ENCODE assay signal across 21 cellular contexts in genomic region chr4:140061883-140062282, GRCh38.
DNase-seq lines count a peak whose midpoint lies in the region; ATAC-seq and TF ChIP-seq lines count a peak whose summit lies in the region.
"Had no signal": no experiment of that assay in that cellular context is flagged by ENCODE, and none has a peak within 500 bp of the region (broad histone marks: within the 10 kb centered on the region; RNA-seq: fewer than 3 reads in every experiment).

No MANE protein-coding gene starts in this region.

- no peak overlapping the region for H3K4me3 Mint-ChIP-seq in activated T-cell treated with anti-CD3 and anti-CD28 coated beads, Interleukin-2, amount 50 U/mL, for 4 hours
- no peak overlapping the region for H3K4me3 Mint-ChIP-seq in activated T-helper 17 cell treated with anti-CD3 and anti-CD28 coated beads, Interleukin-2, amount 50 U/mL, for 72 hours
- H3K4me3 Mint-ChIP-seq: activated CD4-positive, alpha-beta T cell treated with anti-CD3 and anti-CD28 coated beads, Interleukin-2, amount 10 ng/mL, durations not matched to agents 7 days and 5 days; activated naive CD8-positive, alpha-beta T cell treated with anti-CD3 and anti-CD28 coated beads, Interleukin-2, amount 10 ng/mL, durations not matched to agents 7 days and 5 days; endodermal cell had no signal

- no peaks in the 10 kb centered on the region for H3K27me3 ChIP-seq in mesendoderm (ENCODE audit: insufficient read depth, low read length, poor library complexity)
- H3K27me3 ChIP-seq: BLaER1, left lung, right atrium auricular region had no signal

- no peak for DNase-seq in activated T-cell treated with anti-CD3 and anti-CD28 coated beads, Interleukin-2, amount 50 U/mL, for 4 hours
- DNase-seq in activated T-cell treated with anti-CD3 and anti-CD28 coated beads, Interleukin-2, amount 50 U/mL, for 1 hour = no peak
- no peak for DNase-seq in mesendoderm
- no peak for DNase-seq in stimulated activated naive CD8-positive, alpha-beta T cell treated with anti-CD3 and anti-CD28 coated beads, Interleukin-15, Interleukin-2, amounts not matched to agents 100 U/mL and 50 U/mL, for 24 hours
- DNase-seq in NCI-H345 treated with DMSO at 0.1 percent for 48 hours (lab: John Stamatoyannopoulos, UW; ENCODE audit: unreplicated experiment) = no peak
- DNase-seq in germinal center (ENCODE audit: low spot score) = no peak
- DNase-seq: activated CD4-positive, alpha-beta T cell treated with anti-CD3 and anti-CD28 coated beads, Interleukin-2, amount 10 ng/mL, durations not matched to agents 7 days and 5 days; activated CD8-positive, alpha-beta memory T cell treated with anti-CD3 and anti-CD28 coated beads, Interleukin-2, amount 50 U/mL, for 48 hours; activated naive CD8-positive, alpha-beta T cell treated with anti-CD3 and anti-CD28 coated beads, Interleukin-2, amount 10 ng/mL, durations not matched to agents 7 days and 5 days; endodermal cell; left lung; NCI-H1436 treated with DMSO at 0.1 percent for 48 hours; NCI-H748 treated with DMSO at 0.1 percent for 48 hours; occipital lobe; stimulated activated CD8-positive, alpha-beta memory T cell treated with anti-CD3 and anti-CD28 coated beads, Interleukin-4, amount 100 ng/mL, for 48 hours; SW 1271 had no signal

- no peak overlapping the region for H3K9ac ChIP-seq in mesendoderm (ENCODE audit: low read length)
- H3K9ac ChIP-seq: BLaER1 had no signal

- H3K4me1 ChIP-seq in mesendoderm (ENCODE audit: control insufficient read depth, low read depth, low read length) = peaks cover 2% of the 10 kb centered on the region

- H4K5ac ChIP-seq in mesendoderm (ENCODE audit: low read length) = no peak overlapping the region

- no peak overlapping the region for H3K18ac ChIP-seq in mesendoderm (ENCODE audit: low read length)

- peaks cover 8% of the 10 kb centered on the region for H3K4me1 Mint-ChIP-seq in activated T-cell treated with anti-CD3 and anti-CD28 coated beads, Interleukin-2, amount 50 U/mL, for 4 hours (ENCODE audit: low read depth)
- H3K4me1 Mint-ChIP-seq in activated T-helper 17 cell treated with anti-CD3 and anti-CD28 coated beads, Interleukin-2, amount 50 U/mL, for 72 hours = no peaks in the 10 kb centered on the region

- no peak overlapping the region for H2BK120ac ChIP-seq in mesendoderm (ENCODE audit: low read depth, low read length)

- no peak overlapping the region for H3K4me2 ChIP-seq in mesendoderm (ENCODE audit: low read length)
- H3K4me2 ChIP-seq: BLaER1 had no signal

- peak overlapping the region; percentile 74 for H2BK15ac ChIP-seq in mesendoderm (replicated peaks; ENCODE audit: low read depth)

- H2BK5ac ChIP-seq in mesendoderm (ENCODE audit: low read length) = no peak overlapping the region

- peak; percentile 46 to 52 for ATAC-seq in activated T-cell treated with anti-CD3 and anti-CD28 coated beads, Interleukin-2, amount 50 U/mL, for 4 hours
- peak; percentile 70 for ATAC-seq in activated T-helper 17 cell treated with anti-CD3 and anti-CD28 coated beads, Interleukin-2, amount 50 U/mL, for 72 hours (replicated peaks)
- ATAC-seq in stimulated activated naive CD8-positive, alpha-beta T cell treated with anti-CD3 and anti-CD28 coated beads, Interleukin-15, Interleukin-2, amounts not matched to agents 100 U/mL and 50 U/mL, for 24 hours = peak; percentile 82
- ATAC-seq in SK-N-SH treated with all-trans-retinoic acid at 6 μM for 48 hours = no peak
- ATAC-seq: left lung, Right ventricle myocardium inferior had no signal

- no peaks in the 10 kb centered on the region for H3K36me3 ChIP-seq in mesendoderm (ENCODE audit: control insufficient read depth, insufficient read depth, low read length)
- H3K36me3 ChIP-seq: BLaER1, left lung, right atrium auricular region had no signal

- no peak overlapping the region for H3K4me3 ChIP-seq in mesendoderm (ENCODE audit: low read length)
- H3K4me3 ChIP-seq: BLaER1, left lung, right atrium auricular region had no signal

- H3K36me3 Mint-ChIP-seq in activated T-cell treated with anti-CD3 and anti-CD28 coated beads, Interleukin-2, amount 50 U/mL, for 4 hours (ENCODE audit: insufficient read depth) = no peaks in the 10 kb centered on the region
- H3K36me3 Mint-ChIP-seq in activated T-helper 17 cell treated with anti-CD3 and anti-CD28 coated beads, Interleukin-2, amount 50 U/mL, for 72 hours (ENCODE audit: low read depth) = no peaks in the 10 kb centered on the region

- no peak overlapping the region for H4K8ac ChIP-seq in mesendoderm (ENCODE audit: low read depth, low read length)

- no peak overlapping the region for H3K56ac ChIP-seq in mesendoderm (ENCODE audit: low read length)

- H3K4ac ChIP-seq in mesendoderm (ENCODE audit: low read depth, low read length) = peak overlapping the region; percentile 8

- H3K23ac ChIP-seq in mesendoderm (ENCODE audit: low read length) = no peak overlapping the region

- H3K9me3 Mint-ChIP-seq in activated T-cell treated with anti-CD3 and anti-CD28 coated beads, Interleukin-2, amount 50 U/mL, for 4 hours = no peaks in the 10 kb centered on the region
- H3K9me3 Mint-ChIP-seq in activated T-helper 17 cell treated with anti-CD3 and anti-CD28 coated beads, Interleukin-2, amount 50 U/mL, for 72 hours = no peaks in the 10 kb centered on the region
- H3K9me3 Mint-ChIP-seq: activated CD4-positive, alpha-beta T cell treated with anti-CD3 and anti-CD28 coated beads, Interleukin-2, amount 10 ng/mL, durations not matched to agents 7 days and 5 days; activated naive CD8-positive, alpha-beta T cell treated with anti-CD3 and anti-CD28 coated beads, Interleukin-2, amount 10 ng/mL, durations not matched to agents 7 days and 5 days; endodermal cell had no signal

- H3K27ac ChIP-seq in mesendoderm (ENCODE audit: low read depth, low read length) = no peak overlapping the region
- H3K27ac ChIP-seq: BLaER1, right atrium auricular region had no signal

- peaks cover 12% of the 10 kb centered on the region for H3K27me3 Mint-ChIP-seq in activated T-cell treated with anti-CD3 and anti-CD28 coated beads, Interleukin-2, amount 50 U/mL, for 4 hours (ENCODE audit: low read depth)
- H3K27me3 Mint-ChIP-seq in activated T-helper 17 cell treated with anti-CD3 and anti-CD28 coated beads, Interleukin-2, amount 50 U/mL, for 72 hours = peaks cover 16% of the 10 kb centered on the region
- H3K27me3 Mint-ChIP-seq: activated naive CD8-positive, alpha-beta T cell treated with anti-CD3 and anti-CD28 coated beads, Interleukin-2, amount 10 ng/mL, durations not matched to agents 7 days and 5 days had no signal

- no peak overlapping the region for H3K27ac Mint-ChIP-seq in activated T-helper 17 cell treated with anti-CD3 and anti-CD28 coated beads, Interleukin-2, amount 50 U/mL, for 72 hours
- H3K27ac Mint-ChIP-seq: activated CD4-positive, alpha-beta T cell treated with anti-CD3 and anti-CD28 coated beads, Interleukin-2, amount 10 ng/mL, durations not matched to agents 7 days and 5 days; activated naive CD8-positive, alpha-beta T cell treated with anti-CD3 and anti-CD28 coated beads, Interleukin-2, amount 10 ng/mL, durations not matched to agents 7 days and 5 days; endodermal cell had no signal

- H3K79me1 ChIP-seq in mesendoderm (ENCODE audit: low read length) = peaks cover 8% of the 10 kb centered on the region

- no CpG with 5 or more reads among the region's 2 CpGs for WGBS in mesendoderm (ENCODE audit: extremely low coverage, insufficient coverage, low lambda C conversion rate)

- H3K79me2 ChIP-seq in mesendoderm (ENCODE audit: control insufficient read depth, insufficient read depth, low read length) = no peaks in the 10 kb centered on the region

- H2AK5ac ChIP-seq in mesendoderm (ENCODE audit: low read length) = no peak overlapping the region

TF ChIP-seq in SK-N-SH treated with all-trans-retinoic acid at 6 μM for 48 hours, 23 proteins besides CTCF, POLR2A, EP300 and RAD21:
- TF ChIP-seq, protein P1, sequence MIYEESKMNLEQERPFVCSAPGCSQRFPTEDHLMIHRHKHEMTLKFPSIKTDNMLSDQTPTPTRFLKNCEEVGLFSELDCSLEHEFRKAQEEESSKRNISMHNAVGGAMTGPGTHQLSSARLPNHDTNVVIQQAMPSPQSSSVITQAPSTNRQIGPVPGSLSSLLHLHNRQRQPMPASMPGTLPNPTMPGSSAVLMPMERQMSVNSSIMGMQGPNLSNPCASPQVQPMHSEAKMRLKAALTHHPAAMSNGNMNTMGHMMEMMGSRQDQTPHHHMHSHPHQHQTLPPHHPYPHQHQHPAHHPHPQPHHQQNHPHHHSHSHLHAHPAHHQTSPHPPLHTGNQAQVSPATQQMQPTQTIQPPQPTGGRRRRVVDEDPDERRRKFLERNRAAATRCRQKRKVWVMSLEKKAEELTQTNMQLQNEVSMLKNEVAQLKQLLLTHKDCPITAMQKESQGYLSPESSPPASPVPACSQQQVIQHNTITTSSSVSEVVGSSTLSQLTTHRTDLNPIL (CRISPR knock-in tag; IDR thresholded peaks at IDR 0.05; ENCODE audit: low read depth) = no peak
- TF ChIP-seq TCF4 (CRISPR knock-in tag; IDR thresholded peaks at IDR 0.05; ENCODE audit: borderline replicate concordance) (no peak), SNAI2 (CRISPR knock-in tag; IDR thresholded peaks at IDR 0.05) (no peak), ZNF565 (CRISPR knock-in tag; conservative IDR thresholded peaks at IDR 0.05; ENCODE audit: low read depth) (no peak), CSRNP3 (CRISPR knock-in tag; IDR thresholded peaks at IDR 0.05) (no peak)
TF ChIP-seq in SK-N-SH treated with all-trans-retinoic acid at 6 μM for 48 hours: peak in this region for 0.
